Comparison of ENCODE assay signal across 1 cellular context in genomic region chr14:94569381-94570001, GRCh38.
TF ChIP-seq lines count a peak whose summit lies in the region.

No MANE protein-coding gene starts in this region.

TF ChIP-seq in HepG2, 621 proteins besides CTCF, POLR2A, EP300 and RAD21 (continues in another document):
- peak; percentile 57; the same call in 1 of the 2 replicates for TF ChIP-seq ERF (CRISPR knock-in tag; IDR thresholded peaks at IDR 0.05)
- TF ChIP-seq ATF4 (CRISPR knock-in tag; IDR thresholded peaks at IDR 0.05), result no peak
- TF ChIP-seq ZNF747 (CRISPR knock-in tag; IDR thresholded peaks at IDR 0.05; ENCODE audit: borderline replicate concordance), result 0 out of 2 replicates have a peak, but pooled peaks have one; percentile 17
- TF ChIP-seq RFX1 (IDR thresholded peaks at IDR 0.05), result no peak
- TF ChIP-seq ZMYM3 (CRISPR knock-in tag; IDR thresholded peaks at IDR 0.05), result peak; percentile 75; the same call in 1 of the 2 replicates
- TF ChIP-seq TEAD3 (CRISPR knock-in tag; optimal IDR thresholded peaks at IDR 0.05; ENCODE audit: borderline replicate concordance), result peak; percentile 82
- TF ChIP-seq, protein P1, sequence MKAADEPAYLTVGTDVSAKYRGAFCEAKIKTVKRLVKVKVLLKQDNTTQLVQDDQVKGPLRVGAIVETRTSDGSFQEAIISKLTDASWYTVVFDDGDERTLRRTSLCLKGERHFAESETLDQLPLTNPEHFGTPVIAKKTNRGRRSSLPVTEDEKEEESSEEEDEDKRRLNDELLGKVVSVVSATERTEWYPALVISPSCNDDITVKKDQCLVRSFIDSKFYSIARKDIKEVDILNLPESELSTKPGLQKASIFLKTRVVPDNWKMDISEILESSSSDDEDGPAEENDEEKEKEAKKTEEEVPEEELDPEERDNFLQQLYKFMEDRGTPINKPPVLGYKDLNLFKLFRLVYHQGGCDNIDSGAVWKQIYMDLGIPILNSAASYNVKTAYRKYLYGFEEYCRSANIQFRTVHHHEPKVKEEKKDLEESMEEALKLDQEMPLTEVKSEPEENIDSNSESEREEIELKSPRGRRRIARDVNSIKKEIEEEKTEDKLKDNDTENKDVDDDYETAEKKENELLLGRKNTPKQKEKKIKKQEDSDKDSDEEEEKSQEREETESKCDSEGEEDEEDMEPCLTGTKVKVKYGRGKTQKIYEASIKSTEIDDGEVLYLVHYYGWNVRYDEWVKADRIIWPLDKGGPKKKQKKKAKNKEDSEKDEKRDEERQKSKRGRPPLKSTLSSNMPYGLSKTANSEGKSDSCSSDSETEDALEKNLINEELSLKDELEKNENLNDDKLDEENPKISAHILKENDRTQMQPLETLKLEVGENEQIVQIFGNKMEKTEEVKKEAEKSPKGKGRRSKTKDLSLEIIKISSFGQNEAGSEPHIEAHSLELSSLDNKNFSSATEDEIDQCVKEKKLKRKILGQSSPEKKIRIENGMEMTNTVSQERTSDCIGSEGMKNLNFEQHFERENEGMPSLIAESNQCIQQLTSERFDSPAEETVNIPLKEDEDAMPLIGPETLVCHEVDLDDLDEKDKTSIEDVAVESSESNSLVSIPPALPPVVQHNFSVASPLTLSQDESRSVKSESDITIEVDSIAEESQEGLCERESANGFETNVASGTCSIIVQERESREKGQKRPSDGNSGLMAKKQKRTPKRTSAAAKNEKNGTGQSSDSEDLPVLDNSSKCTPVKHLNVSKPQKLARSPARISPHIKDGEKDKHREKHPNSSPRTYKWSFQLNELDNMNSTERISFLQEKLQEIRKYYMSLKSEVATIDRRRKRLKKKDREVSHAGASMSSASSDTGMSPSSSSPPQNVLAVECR (CRISPR knock-in tag; IDR thresholded peaks at IDR 0.05; ENCODE audit: borderline replicate concordance), result peak; percentile 40; the same call in 1 of the 2 replicates
- peak; percentile 83 for TF ChIP-seq RXRA (CRISPR knock-in tag; IDR thresholded peaks at IDR 0.05)
- TF ChIP-seq RAD51 (IDR thresholded peaks at IDR 0.05; ENCODE audit: borderline replicate concordance), result no peak
- TF ChIP-seq ZNF615 (CRISPR knock-in tag; IDR thresholded peaks at IDR 0.05; ENCODE audit: borderline replicate concordance), result no peak
- peak; percentile 24; the same call in 1 of the 2 replicates for TF ChIP-seq ZNF788 (CRISPR knock-in tag; IDR thresholded peaks at IDR 0.05; ENCODE audit: borderline replicate concordance)
- no peak for TF ChIP-seq E2F5 (CRISPR knock-in tag; conservative IDR thresholded peaks at IDR 0.05)
- no peak for TF ChIP-seq TCF12 (IDR thresholded peaks at IDR 0.05)
- TF ChIP-seq TCF12 (CRISPR knock-in tag; IDR thresholded peaks at IDR 0.05), result no peak
- 0 out of 2 replicates have a peak, but pooled peaks have one; percentile 8 for TF ChIP-seq ZNF274 (CRISPR knock-in tag; IDR thresholded peaks at IDR 0.05)
- peak; percentile 97 for TF ChIP-seq ZNF687 (CRISPR knock-in tag; IDR thresholded peaks at IDR 0.05)
- TF ChIP-seq ZNF569 (CRISPR knock-in tag; IDR thresholded peaks at IDR 0.05; ENCODE audit: borderline replicate concordance), result no peak
- TF ChIP-seq ZNF138 (CRISPR knock-in tag; IDR thresholded peaks at IDR 0.05; ENCODE audit: low read depth), result 0 out of 2 replicates have a peak, but pooled peaks have one; percentile 21
- no peak for TF ChIP-seq NONO (IDR thresholded peaks at IDR 0.05)
- TF ChIP-seq NONO (CRISPR knock-in tag; conservative IDR thresholded peaks at IDR 0.05), result 0 out of 2 replicates have a peak, but pooled peaks have one; percentile 32
- TF ChIP-seq PLRG1 (conservative IDR thresholded peaks at IDR 0.05), result no peak
- TF ChIP-seq ZIK1 (CRISPR knock-in tag; IDR thresholded peaks at IDR 0.05; ENCODE audit: borderline replicate concordance, low read depth), result no peak
- TF ChIP-seq SALL2 (CRISPR knock-in tag; IDR thresholded peaks at IDR 0.05), result no peak
- TF ChIP-seq ZNF317 (CRISPR knock-in tag; IDR thresholded peaks at IDR 0.05), result peak; percentile 74
- peak; percentile 60 for TF ChIP-seq SAP130 (CRISPR knock-in tag; IDR thresholded peaks at IDR 0.05; ENCODE audit: low read depth)
- TF ChIP-seq, protein P2, sequence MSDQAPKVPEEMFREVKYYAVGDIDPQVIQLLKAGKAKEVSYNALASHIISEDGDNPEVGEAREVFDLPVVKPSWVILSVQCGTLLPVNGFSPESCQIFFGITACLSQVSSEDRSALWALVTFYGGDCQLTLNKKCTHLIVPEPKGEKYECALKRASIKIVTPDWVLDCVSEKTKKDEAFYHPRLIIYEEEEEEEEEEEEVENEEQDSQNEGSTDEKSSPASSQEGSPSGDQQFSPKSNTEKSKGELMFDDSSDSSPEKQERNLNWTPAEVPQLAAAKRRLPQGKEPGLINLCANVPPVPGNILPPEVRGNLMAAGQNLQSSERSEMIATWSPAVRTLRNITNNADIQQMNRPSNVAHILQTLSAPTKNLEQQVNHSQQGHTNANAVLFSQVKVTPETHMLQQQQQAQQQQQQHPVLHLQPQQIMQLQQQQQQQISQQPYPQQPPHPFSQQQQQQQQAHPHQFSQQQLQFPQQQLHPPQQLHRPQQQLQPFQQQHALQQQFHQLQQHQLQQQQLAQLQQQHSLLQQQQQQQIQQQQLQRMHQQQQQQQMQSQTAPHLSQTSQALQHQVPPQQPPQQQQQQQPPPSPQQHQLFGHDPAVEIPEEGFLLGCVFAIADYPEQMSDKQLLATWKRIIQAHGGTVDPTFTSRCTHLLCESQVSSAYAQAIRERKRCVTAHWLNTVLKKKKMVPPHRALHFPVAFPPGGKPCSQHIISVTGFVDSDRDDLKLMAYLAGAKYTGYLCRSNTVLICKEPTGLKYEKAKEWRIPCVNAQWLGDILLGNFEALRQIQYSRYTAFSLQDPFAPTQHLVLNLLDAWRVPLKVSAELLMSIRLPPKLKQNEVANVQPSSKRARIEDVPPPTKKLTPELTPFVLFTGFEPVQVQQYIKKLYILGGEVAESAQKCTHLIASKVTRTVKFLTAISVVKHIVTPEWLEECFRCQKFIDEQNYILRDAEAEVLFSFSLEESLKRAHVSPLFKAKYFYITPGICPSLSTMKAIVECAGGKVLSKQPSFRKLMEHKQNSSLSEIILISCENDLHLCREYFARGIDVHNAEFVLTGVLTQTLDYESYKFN (CRISPR knock-in tag; conservative IDR thresholded peaks at IDR 0.05), result peak; percentile 68
- peak; percentile 87; the same call in 1 of the 2 replicates for TF ChIP-seq ZNF296 (CRISPR knock-in tag; conservative IDR thresholded peaks at IDR 0.05)
- TF ChIP-seq RARA (CRISPR knock-in tag; IDR thresholded peaks at IDR 0.05), result peak; percentile 58
- peak; percentile 35; the same call in 1 of the 2 replicates for TF ChIP-seq AKAP8 (CRISPR knock-in tag; IDR thresholded peaks at IDR 0.05)
- peak; percentile 46; the same call in 1 of the 2 replicates for TF ChIP-seq HNF4G (IDR thresholded peaks at IDR 0.05; ENCODE audit: borderline replicate concordance, low read depth, low read length)
- TF ChIP-seq HNF4G (CRISPR knock-in tag; IDR thresholded peaks at IDR 0.05; ENCODE audit: borderline replicate concordance, low read depth), result no peak
- TF ChIP-seq ZNF713 (CRISPR knock-in tag; IDR thresholded peaks at IDR 0.05), result no peak
- peak; percentile 48; the same call in 1 of the 2 replicates for TF ChIP-seq PITX1 (CRISPR knock-in tag; IDR thresholded peaks at IDR 0.05)
- TF ChIP-seq ZNF143 (CRISPR knock-in tag; IDR thresholded peaks at IDR 0.05), result no peak; the same call in 1 of the 2 replicates
- peak; percentile 30; the same call in 1 of the 2 replicates for TF ChIP-seq ZNF766 (CRISPR knock-in tag; IDR thresholded peaks at IDR 0.05; ENCODE audit: borderline replicate concordance)
- peak; percentile 96 for TF ChIP-seq HNRNPL (IDR thresholded peaks at IDR 0.05; ENCODE audit: low read depth, low read length)
- TF ChIP-seq, protein P3, sequence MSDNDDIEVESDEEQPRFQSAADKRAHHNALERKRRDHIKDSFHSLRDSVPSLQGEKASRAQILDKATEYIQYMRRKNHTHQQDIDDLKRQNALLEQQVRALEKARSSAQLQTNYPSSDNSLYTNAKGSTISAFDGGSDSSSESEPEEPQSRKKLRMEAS (IDR thresholded peaks at IDR 0.05), result peak; percentile 67
- 0 out of 2 replicates have a peak, but pooled peaks have one; percentile 52 for TF ChIP-seq MEF2D (CRISPR knock-in tag; IDR thresholded peaks at IDR 0.05)
- peak; percentile 10 for TF ChIP-seq YY1 (IDR thresholded peaks at IDR 0.05; ENCODE audit: insufficient read depth, insufficient replicate concordance, low read depth, low read length)
- TF ChIP-seq PHF21A (CRISPR knock-in tag; IDR thresholded peaks at IDR 0.05), result peak; percentile 40; the same call in 1 of the 2 replicates
- TF ChIP-seq, protein P4, sequence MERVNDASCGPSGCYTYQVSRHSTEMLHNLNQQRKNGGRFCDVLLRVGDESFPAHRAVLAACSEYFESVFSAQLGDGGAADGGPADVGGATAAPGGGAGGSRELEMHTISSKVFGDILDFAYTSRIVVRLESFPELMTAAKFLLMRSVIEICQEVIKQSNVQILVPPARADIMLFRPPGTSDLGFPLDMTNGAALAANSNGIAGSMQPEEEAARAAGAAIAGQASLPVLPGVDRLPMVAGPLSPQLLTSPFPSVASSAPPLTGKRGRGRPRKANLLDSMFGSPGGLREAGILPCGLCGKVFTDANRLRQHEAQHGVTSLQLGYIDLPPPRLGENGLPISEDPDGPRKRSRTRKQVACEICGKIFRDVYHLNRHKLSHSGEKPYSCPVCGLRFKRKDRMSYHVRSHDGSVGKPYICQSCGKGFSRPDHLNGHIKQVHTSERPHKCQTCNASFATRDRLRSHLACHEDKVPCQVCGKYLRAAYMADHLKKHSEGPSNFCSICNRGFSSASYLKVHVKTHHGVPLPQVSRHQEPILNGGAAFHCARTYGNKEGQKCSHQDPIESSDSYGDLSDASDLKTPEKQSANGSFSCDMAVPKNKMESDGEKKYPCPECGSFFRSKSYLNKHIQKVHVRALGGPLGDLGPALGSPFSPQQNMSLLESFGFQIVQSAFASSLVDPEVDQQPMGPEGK (CRISPR knock-in tag; IDR thresholded peaks at IDR 0.05), result peak; percentile 81
- 0 out of 2 replicates have a peak, but pooled peaks have one; percentile 37 for TF ChIP-seq ZNF563 (CRISPR knock-in tag; IDR thresholded peaks at IDR 0.05)
- peak; percentile 85; the same call in 1 of the 2 replicates for TF ChIP-seq ZNF292 (CRISPR knock-in tag; IDR thresholded peaks at IDR 0.05; ENCODE audit: borderline replicate concordance, low read depth)
- TF ChIP-seq ZNF335 (CRISPR knock-in tag; IDR thresholded peaks at IDR 0.05), result 0 out of 2 replicates have a peak, but pooled peaks have one; percentile 36
- TF ChIP-seq HIC2 (CRISPR knock-in tag; IDR thresholded peaks at IDR 0.05; ENCODE audit: low read depth), result peak; percentile 88; the same call in 1 of the 2 replicates
- TF ChIP-seq NCOR1 (IDR thresholded peaks at IDR 0.05; ENCODE audit: borderline replicate concordance, low read length), result no peak; the same call in 1 of the 2 replicates
- peak; percentile 79; the same call in 1 of the 2 replicates for TF ChIP-seq ZBTB7A (CRISPR knock-in tag; IDR thresholded peaks at IDR 0.05)
